In the genomic region with DNA sequence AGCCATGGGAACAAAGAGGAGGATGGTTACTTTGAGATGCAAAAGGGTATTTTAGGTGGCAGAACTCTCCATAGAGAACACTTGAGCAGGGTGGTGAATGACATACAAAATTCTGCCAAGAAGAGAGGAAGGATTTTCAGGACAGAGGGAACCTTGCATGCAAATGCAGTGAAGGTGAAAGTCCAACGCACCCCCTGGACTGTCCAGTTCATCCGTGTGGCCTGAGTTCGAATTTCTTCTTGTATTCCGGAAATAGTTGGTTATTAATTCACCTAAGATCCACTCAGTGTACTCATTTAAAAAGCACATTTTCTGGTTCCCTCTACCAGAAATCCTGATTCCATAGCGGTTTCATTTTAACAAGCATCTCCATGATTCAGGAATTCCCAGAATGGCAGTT, we compare ENCODE assay signal across 24 cellular contexts. TPM values are rescaled to one million over a fixed set of nuclear protein-coding genes. Genes with fewer than 3 reads are reported as not detected.
A peak's percentile ranks its signal among the peaks of the same experiment; 100 is the strongest.
DNase-seq lines count a peak whose midpoint lies in the region; ATAC-seq, FAIRE-seq and TF ChIP-seq lines count a peak whose summit lies in the region.
"Had no signal": no experiment of that assay in that cellular context is flagged by ENCODE, and none has a peak within 500 bp of the region (broad histone marks: within the 10 kb centered on the region; RNA-seq: fewer than 3 reads in every experiment).

No MANE protein-coding gene starts in this region.

- peak overlapping the region; percentile 70 to 81 for H3K27ac ChIP-seq in liver (ENCODE audit: low read depth in 1 of 2, low read length in 2 of 2)
- H3K27ac ChIP-seq in HepG2 (ENCODE audit: extremely low read length, insufficient read depth, low read length): no peak overlapping the region
- H3K27ac ChIP-seq in adrenal gland: peak overlapping the region in 3 of 5 donors; percentile 6 to 96 (median 81)
- H3K27ac ChIP-seq in kidney (ENCODE audit: low read depth in 2 of 2, low read length in 2 of 2): peak overlapping the region; percentile 28 to 74
- H3K27ac ChIP-seq in right lobe of liver: peak overlapping the region; percentile 44 to 96 (median 51)
- H3K27ac ChIP-seq: BLaER1 treated with 17β-estradiol and CSF1 and Interleukin-3, amounts not matched to agents 10 nM and 100 nM; C4-2B had no signal

- POLR2A ChIA-PET in HepG2 (lab: Yijun Ruan, JAX): interaction anchor here (2.5 kb wide), 1 partner anchor 12 kb away, joined by 7 read pairs; no protein-coding TSS in a partner anchor

- intact Hi-C loops in HepG2 (cut with micrococcal nuclease; ENCODE audit: unreplicated experiment) (no loop called here), adrenal gland (cut with DNase I) (no loop called here), kidney (cut with DNase I) (no loop called here), right lobe of liver (cut with DNase I) (no loop called here), Right ventricle myocardium superior (cut with DNase I) (no loop called here)

- ATAC-seq in HepG2 (no peak), right lobe of liver (peak; percentile 11 to 49 (median 20)), Right ventricle myocardium superior (ENCODE audit: poor library complexity) (no peak)
- ATAC-seq: CD8-positive, alpha-beta T cell had no signal

- H3K4me3 ChIP-seq in liver (ENCODE audit: low read depth in 1 of 3, low read length in 3 of 3) (peak overlapping the region in 1 of 3 donors; percentile 1), HepG2 (replicated peaks in 1 of 3; ENCODE audit: insufficient read depth in 1 of 3, low read depth in 2 of 3, low read length in 3 of 3) (no peak overlapping the region), adrenal gland (no peak overlapping the region), kidney (ENCODE audit: low read length in 2 of 2) (no peak overlapping the region), right lobe of liver (peak overlapping the region in 2 of 3 donors; percentile 30 to 79)
- H3K4me3 ChIP-seq: BLaER1 treated with 17β-estradiol and CSF1 and Interleukin-3, amounts not matched to agents 10 nM and 100 nM had no signal

- FAIRE-seq in HepG2 (lab: Jason Lieb, UNC) (no peak), kidney (lab: Jason Lieb, UNC) (no peak)
- FAIRE-seq: A204.1, D721Med, G401.6, GM12891, GM19239 had no signal

- TF ChIP-seq EP300 in HepG2 (IDR thresholded peaks at IDR 0.05; ENCODE audit: low read depth in 2 of 2, low read length in 2 of 2) (no peak), HepG2 (CRISPR knock-in tag; IDR thresholded peaks at IDR 0.05; ENCODE audit: borderline replicate concordance) (no peak)

- no peaks in the 10 kb centered on the region for H3K79me2 ChIP-seq in HepG2 (ENCODE audit: insufficient read depth, low read length)

- TF ChIP-seq RAD21 in liver (IDR thresholded peaks at IDR 0.05): no peak
- TF ChIP-seq RAD21 in HepG2 (CRISPR knock-in tag; IDR thresholded peaks at IDR 0.05): no peak

- no peaks in the 10 kb centered on the region for H4K20me1 ChIP-seq in HepG2 (ENCODE audit: insufficient read depth, low read length)

- CTCF ChIA-PET in HepG2 (lab: Yijun Ruan, JAX; ENCODE audit: low intra/inter-chr PET ratio, low total read pairs): no interaction called here

- H3K9me3 ChIP-seq in liver (ENCODE audit: control insufficient read depth in 4 of 4, low read length in 3 of 4) (no peaks in the 10 kb centered on the region), HepG2 (ENCODE audit: low read length) (no peaks in the 10 kb centered on the region), adrenal gland (replicated peaks in 1 of 3) (no peaks in the 10 kb centered on the region), kidney (ENCODE audit: control insufficient read depth in 1 of 2, low read length in 2 of 2) (no peaks in the 10 kb centered on the region), right lobe of liver (no peaks in the 10 kb centered on the region)
- H3K9me3 ChIP-seq: Caco-2 had no signal

- no peak overlapping the region for H2AFZ ChIP-seq in HepG2 (ENCODE audit: low read length)

- BruUV-seq in HepG2 (replicated peaks; lab: Mats Ljungman, UMichigan): no TSS peak

- DNase-seq in HepG2 (ENCODE audit: low spot score): no peak
- DNase-seq in adrenal gland: no peak
- DNase-seq in kidney: no peak
- peak in 1 of 3 donors; percentile 74 for DNase-seq in right lobe of liver
- DNase-seq in NCI-H2196 (lab: John Stamatoyannopoulos, UW; ENCODE audit: unreplicated experiment): no peak
- no peak for DNase-seq in A172 (ENCODE audit: low spot score)
- no peak for DNase-seq in Right ventricle myocardium superior
- DNase-seq: ACHN; AML-193; Caco-2; Calu3; CD4-positive, alpha-beta T cell; CD8-positive, alpha-beta T cell; DMS79 treated with DMSO at 0.1 percent for 48 hours; GF-D8 had no signal

- no peaks in the 10 kb centered on the region for H3K27me3 ChIP-seq in liver (ENCODE audit: control insufficient read depth in 4 of 4, insufficient read depth in 4 of 4, low read length in 3 of 4)
- no peaks in the 10 kb centered on the region for H3K27me3 ChIP-seq in HepG2 (ENCODE audit: control insufficient read depth in 1 of 2, insufficient read depth in 2 of 2, low read length in 2 of 2)
- no peaks in the 10 kb centered on the region for H3K27me3 ChIP-seq in adrenal gland
- no peaks in the 10 kb centered on the region for H3K27me3 ChIP-seq in right lobe of liver

- TF ChIP-seq POLR2A in HepG2 (IDR thresholded peaks at IDR 0.05; ENCODE audit: insufficient read depth in 1 of 2, low read depth in 2 of 2, low read length in 2 of 2): no peak
- TF ChIP-seq POLR2A in adrenal gland (IDR thresholded peaks at IDR 0.05): no peak
- TF ChIP-seq POLR2A in right lobe of liver (IDR thresholded peaks at IDR 0.05): no peak

- peaks cover 10 to 68% (median 59%) of the 10 kb centered on the region in 4 donors for H3K4me1 ChIP-seq in liver (ENCODE audit: control insufficient read depth in 4 of 4, insufficient read depth in 4 of 4, low read length in 3 of 4)
- peaks cover 40% of the 10 kb centered on the region for H3K4me1 ChIP-seq in HepG2 (ENCODE audit: insufficient read depth, low read length)
- H3K4me1 ChIP-seq in adrenal gland (replicated peaks in 1 of 2): peaks cover 34 to 60% of the 10 kb centered on the region in 2 donors
- H3K4me1 ChIP-seq in kidney (ENCODE audit: control insufficient read depth in 1 of 2, insufficient read depth in 1 of 2, low read depth in 1 of 2, low read length in 2 of 2): peaks cover 0 to 7% of the 10 kb centered on the region in 2 donors
- H3K4me1 ChIP-seq in right lobe of liver: peaks cover 0 to 67% (median 23%) of the 10 kb centered on the region in 4 donors

- no peak overlapping the region for H3K9ac ChIP-seq in liver (ENCODE audit: low read depth in 1 of 2, low read length in 2 of 2)
- H3K9ac ChIP-seq in HepG2 (ENCODE audit: insufficient read depth, low read depth, low read length): no peak overlapping the region
- no peak overlapping the region for H3K9ac ChIP-seq in kidney (ENCODE audit: low read length in 2 of 2)
- H3K9ac ChIP-seq: BLaER1 treated with 17β-estradiol and CSF1 and Interleukin-3, amounts not matched to agents 10 nM and 100 nM had no signal

- peaks cover 4 to 30% (median 10%) of the 10 kb centered on the region in 4 donors for H3K36me3 ChIP-seq in liver (ENCODE audit: control insufficient read depth in 4 of 4, insufficient read depth in 3 of 4, low read depth in 1 of 4, low read length in 3 of 4)
- H3K36me3 ChIP-seq in HepG2 (replicated peaks in 1 of 2; ENCODE audit: control insufficient read depth in 1 of 2, insufficient read depth in 2 of 2, low read length in 2 of 2): no peaks in the 10 kb centered on the region
- peaks cover 0 to 15% of the 10 kb centered on the region in 2 donors for H3K36me3 ChIP-seq in adrenal gland (replicated peaks in 1 of 2)
- H3K36me3 ChIP-seq in kidney (ENCODE audit: control insufficient read depth in 1 of 2, insufficient read depth in 2 of 2, low read length in 2 of 2): peaks cover 0 to 5% of the 10 kb centered on the region in 2 donors
- H3K36me3 ChIP-seq in right lobe of liver: peaks cover 0 to 48% (median 11%) of the 10 kb centered on the region in 4 donors
- H3K36me3 ChIP-seq: BLaER1 treated with 17β-estradiol and CSF1 and Interleukin-3, amounts not matched to agents 10 nM and 100 nM had no signal

- TF ChIP-seq CTCF in liver (IDR thresholded peaks at IDR 0.05; ENCODE audit: low read depth, low read length, missing input control) (no peak), HepG2 (CRISPR knock-in tag; IDR thresholded peaks at IDR 0.05) (no peak), adrenal gland (IDR thresholded peaks at IDR 0.05) (no peak), kidney (IDR thresholded peaks at IDR 0.05; ENCODE audit: borderline replicate concordance, extremely low read depth, insufficient read depth) (no peak), right lobe of liver (IDR thresholded peaks at IDR 0.05) (no peak)

- H3K4me2 ChIP-seq in HepG2 (ENCODE audit: low read depth, low read length): no peak overlapping the region
- H3K4me2 ChIP-seq: BLaER1 treated with 17β-estradiol and CSF1 and Interleukin-3, amounts not matched to agents 10 nM and 100 nM had no signal

- 38% methylated on average over 5 of the region's 5 CpGs for WGBS in liver
- 84% methylated on average over 5 of the region's 5 CpGs for WGBS in HepG2 (ENCODE audit: low lambda C conversion rate)
- WGBS in adrenal gland, 4 donors: 78 to 88% (median 84%) methylated on average over 5 of the region's 5 CpGs
- 42% methylated on average over 4 of the region's 5 CpGs for WGBS in right lobe of liver (ENCODE audit: insufficient coverage, low coverage, low lambda C conversion rate, missing lambda C conversion rate)

- in situ Hi-C loops in HepG2 (cut with HindIII; ENCODE audit: extremely low pct_ligation_motif_present, low pct_unique_long_range_greater_than_20kb): no loop called here

RNA-seq across cellular contexts. Expression of gene AOX1, which starts 5.5 kb away (rescaled TPM):
- total RNA-seq in liver (1,000 to 10,000 TPM in 1 of 2 donors, 1 to 10 TPM in 1; 9.9 to 1,131 TPM), HepG2 (2016; rRNA removed; fragmentation: Illumina TruSeq; extraction: Trizol) (18.0 and 27.5 TPM in 2 replicates), adrenal gland (1,000 to 10,000 TPM in 2 of 8 donors, 100 to 1,000 TPM in 6; 650 to 1,121 (median 899) TPM), kidney (38.6 TPM), right lobe of liver (1,000 to 10,000 TPM in 3 of 6 experiments, 100 to 1,000 TPM in 3; 524 to 1,747 (median 931) TPM), Right ventricle myocardium superior (4.1 TPM)
- polyA plus RNA-seq in liver (100 to 1,000 TPM; 245 to 727 TPM), HepG2 (2011; rRNA removed) (9.2 and 18.9 TPM in 2 replicates), adrenal gland (100 to 1,000 TPM; 101 to 406 (median 127) TPM), kidney (ENCODE audit: insufficient read depth, low read depth, low replicate concordance) (43.7 TPM)
- total RNA-seq in HepG2 (2016; cell fraction: cytosol; rRNA removed; fragmentation: Illumina TruSeq; extraction: Trizol; ENCODE audit: low read depth): 2.9 and 3.1 TPM in 2 replicates
- 16.9 and 27.1 TPM in 2 replicates for total RNA-seq in HepG2 (2016; cell fraction: insoluble cytoplasmic fraction; rRNA removed; fragmentation: Illumina TruSeq; extraction: Trizol)
- 5.6 and 7.9 TPM in 2 replicates for total RNA-seq in HepG2 (2016; cell fraction: membrane; rRNA removed; fragmentation: Illumina TruSeq; extraction: Trizol)
- 11.2 and 11.3 TPM in 2 replicates for total RNA-seq in HepG2 (2016; cell fraction: nucleus; rRNA removed; fragmentation: Illumina TruSeq; extraction: Trizol)
- 9.0 and 14.2 TPM in 2 replicates for polyA plus RNA-seq in HepG2 (2011; cell fraction: cytosol; rRNA removed)
- polyA plus RNA-seq in HepG2 (2011; cell fraction: nucleus; rRNA removed): 6.6 and 14.0 TPM in 2 replicates
- 12.6 and 15.2 TPM in 2 replicates for polyA plus RNA-seq in HepG2 (2012)
- 0.95 and 1.1 TPM in 2 replicates for polyA plus RNA-seq in HepG2 (2016; cell fraction: cytosol; fragmentation: Illumina TruSeq; extraction: Trizol; ENCODE audit: low read depth)
- 21.2 and 21.7 TPM in 2 replicates for polyA plus RNA-seq in HepG2 (2016; cell fraction: insoluble cytoplasmic fraction; fragmentation: Illumina TruSeq; extraction: Trizol; ENCODE audit: low read depth)
- polyA plus RNA-seq in HepG2 (2016; cell fraction: membrane; fragmentation: Illumina TruSeq; extraction: Trizol; ENCODE audit: low read depth): 2.7 and 3.3 TPM in 2 replicates
- polyA plus RNA-seq in HepG2 (2016; cell fraction: nucleus; fragmentation: Illumina TruSeq; extraction: Trizol; ENCODE audit: insufficient read depth, low read depth): 8.2 and 9.7 TPM in 2 replicates
- 9.0 and 94.3 TPM in 2 replicates for polyA minus RNA-seq in HepG2 (2011; rRNA and poly(A)+ RNA removed; ENCODE audit: low replicate concordance)
- 16.3 and 44.6 TPM in 2 replicates for polyA minus RNA-seq in HepG2 (2011; cell fraction: cytosol; rRNA and poly(A)+ RNA removed)
- 6.7 and 17.2 TPM in 2 replicates for polyA minus RNA-seq in HepG2 (2011; cell fraction: nucleus; rRNA and poly(A)+ RNA removed)
- 8.4 and 13.2 TPM in 2 replicates for total RNA-seq in A172 (2014; rRNA removed; shearing (Covaris generic))
- total RNA-seq: B cell; CD4-positive, alpha-beta T cell; CD8-positive, alpha-beta T cell had no signal

Comparison
In these comparisons a context has a peak if more than half of its experiments do, and no peak if none do; other contexts are left out.
1. H3K4me3 ChIP-seq: peak in right lobe of liver (2 of 3); none in HepG2 (0 of 3), adrenal gland (0 of 4) and kidney (0 of 2).
2. ATAC-seq: peak in right lobe of liver (4 of 4); none in HepG2 (single experiment) and Right ventricle myocardium superior (single experiment).